1 cellular context compared by ENCODE assay signal in the genomic region with DNA sequence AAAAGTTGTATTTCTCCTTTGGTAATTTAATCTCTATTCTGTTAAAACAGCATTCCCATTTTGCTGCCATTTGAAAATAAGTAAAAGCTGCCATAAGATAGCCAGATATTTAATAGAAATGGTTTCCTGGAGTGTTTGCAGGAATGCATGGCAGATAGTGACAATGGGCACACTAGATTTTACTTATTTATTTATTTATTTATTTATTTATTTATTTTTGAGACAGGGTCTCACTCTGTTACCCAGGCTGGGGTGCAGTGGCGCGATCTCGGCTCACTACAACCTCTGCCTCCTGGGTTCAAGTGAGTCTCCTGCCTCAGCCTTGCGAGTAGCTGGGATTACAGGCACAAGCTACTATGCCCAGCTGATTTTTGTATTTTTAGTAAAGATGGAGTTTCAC. TPM values are rescaled to one million over a fixed set of nuclear protein-coding genes. Genes with fewer than 3 reads are reported as not detected.
"Had no signal": no experiment of that assay in that cellular context is flagged by ENCODE, and none has a peak within 500 bp of the region (broad histone marks: within the 10 kb centered on the region; RNA-seq: fewer than 3 reads in every experiment).

No MANE protein-coding gene starts in this region.

RNA-seq across cellular contexts. Expression of a gene that starts 13.2 kb away (rescaled TPM):
- total RNA-seq: HFFc6 had no signal
